8 cellular contexts compared by ENCODE assay signal in genomic region chr15:88454867-88455810, GRCh38. TPM values are rescaled to one million over a fixed set of nuclear protein-coding genes. Genes with fewer than 3 reads are reported as not detected.
DNase-seq lines count a peak whose midpoint lies in the region; ATAC-seq and TF ChIP-seq lines count a peak whose summit lies in the region.

No MANE protein-coding gene starts in this region.

- peak; percentile 78 for TF ChIP-seq CTCF in foreskin fibroblast (IDR thresholded peaks at IDR 0.05; ENCODE audit: low read depth, low read length)
- peak in 1 of 3 donors; percentile 19 for TF ChIP-seq CTCF in ovary (IDR thresholded peaks at IDR 0.05)

- no peak overlapping the region for H3K27ac ChIP-seq in ovary

- no peak for TF ChIP-seq POLR2A in ovary (IDR thresholded peaks at IDR 0.05)

- peak; percentile 90 for ATAC-seq in GM21447 (IDR thresholded peaks at IDR 0.05; ENCODE audit: unreplicated experiment)

- TF ChIP-seq EP300 in ovary (IDR thresholded peaks at IDR 0.05), result no peak

- H3K4me1 ChIP-seq in ovary (ENCODE audit: insufficient read depth), result peaks cover 3% of the 10 kb centered on the region

- intact Hi-C loops in ovary (cut with DNase I), result no loop called here

- peak; percentile 79 for DNase-seq in EH (ENCODE audit: low read depth)
- DNase-seq in HK-2 (ENCODE audit: unreplicated experiment), result peak; percentile 26
- DNase-seq in NCI-H82 (lab: John Stamatoyannopoulos, UW), result peak; percentile 98
- DNase-seq in activated T-cell treated with anti-CD3 and anti-CD28 coated beads, Interleukin-2, amount 50 U/mL, for 48 hours, result peak; percentile 58 to 70
- DNase-seq in foreskin fibroblast, result peak; percentile 75 to 90
- peak; percentile 28 to 67 (median 43) for DNase-seq in ovary
- no peak for DNase-seq in effector CD8-positive, alpha-beta T cell (lab: John Stamatoyannopoulos, UW)

- no peaks in the 10 kb centered on the region for H3K36me3 ChIP-seq in ovary

- no peaks in the 10 kb centered on the region for H3K27me3 ChIP-seq in ovary

- H3K9me3 ChIP-seq in ovary, result no peaks in the 10 kb centered on the region

- H3K4me3 ChIP-seq in foreskin fibroblast (ENCODE audit: low read depth in 1 of 2, low read length in 2 of 2) (no peak overlapping the region), ovary (no peak overlapping the region)

- WGBS in ovary, 3 donors, result 20 to 28% (median 24%) methylated on average over 9 of the region's 9 CpGs

RNA-seq across cellular contexts. Expression of gene MRPL46, which starts 12.0 kb away (rescaled TPM):
- 10 to 100 TPM; 12.1 to 22.4 (median 19.5) TPM for total RNA-seq in ovary
- polyA plus RNA-seq in ovary, result 10 to 100 TPM; 23.0 to 33.7 TPM

RNA-seq across cellular contexts. Expression of gene MRPS11, which starts 12.4 kb away (rescaled TPM):
- 10 to 100 TPM in 6 of 7 donors, 1 to 10 TPM in 1; 8.3 to 26.9 (median 21.4) TPM for total RNA-seq in ovary
- polyA plus RNA-seq in ovary, result 10 to 100 TPM; 21.7 to 32.4 TPM
